38 cellular contexts compared by ENCODE assay signal in the genomic region with DNA sequence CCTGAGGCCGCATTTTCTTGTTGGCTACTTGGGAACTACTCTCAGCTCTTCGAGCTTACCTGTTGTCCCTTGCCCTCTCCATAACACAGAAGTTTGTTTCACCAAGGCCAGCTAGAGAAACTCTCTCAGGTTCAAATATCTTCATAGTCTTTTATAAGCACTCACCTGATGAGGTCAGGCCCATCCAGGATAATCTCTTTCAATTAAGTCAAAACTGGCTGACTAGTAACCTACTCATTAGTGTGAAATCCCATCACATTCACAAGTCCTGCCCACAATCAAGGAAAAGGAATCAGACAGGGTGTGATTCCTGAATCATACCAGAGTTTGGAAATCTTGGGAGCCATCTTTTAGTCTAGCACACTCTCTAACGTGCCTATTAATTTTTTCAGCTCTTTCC.
"Had no signal": no experiment of that assay in that cellular context is flagged by ENCODE, and none has a peak within 500 bp of the region (broad histone marks: within the 10 kb centered on the region; RNA-seq: fewer than 3 reads in every experiment).

No MANE protein-coding gene starts in this region.

- H3K27me3 ChIP-seq: adrenal gland, ascending aorta, body of pancreas, brain microvascular endothelial cell, breast epithelium, cardiac muscle cell had no signal

- H3K36me3 Mint-ChIP-seq: activated naive CD4-positive, alpha-beta T cell treated with anti-CD3 and anti-CD28 coated beads, Interleukin-2, amount 10 ng/mL, durations not matched to agents 7 days and 5 days; activated naive CD4-positive, alpha-beta T cell treated with anti-CD3 and anti-CD28 coated beads, Interleukin-2, amount 50 U/mL, for 24 hours; activated naive CD8-positive, alpha-beta T cell; activated naive CD8-positive, alpha-beta T cell treated with anti-CD3 and anti-CD28 coated beads for 36 hours; activated naive CD8-positive, alpha-beta T cell treated with anti-CD3 and anti-CD28 coated beads, Interleukin-2, amount 10 ng/mL, durations not matched to agents 7 days and 5 days; brain had no signal

- H3K4me3 ChIP-seq: adrenal gland, ascending aorta, body of pancreas, breast epithelium, cardiac muscle cell had no signal

- H3K27ac ChIP-seq: adrenal gland, ascending aorta, body of pancreas, brain microvascular endothelial cell, breast epithelium, cardiac muscle cell had no signal

- FAIRE-seq: astrocyte, bronchial epithelial cell had no signal

- H3K9me3 ChIP-seq: adrenal gland, ascending aorta, body of pancreas, breast epithelium had no signal

- ATAC-seq: activated naive CD4-positive, alpha-beta T cell treated with anti-CD3 and anti-CD28 coated beads, Interleukin-2, amount 50 U/mL, for 72 hours; activated naive CD8-positive, alpha-beta T cell treated with anti-CD3 and anti-CD28 coated beads, Interleukin-2, amount 50 U/mL, for 24 hours; activated T-cell treated with anti-CD3 and anti-CD28 coated beads, Interleukin-2, amount 50 U/mL, for 4 hours; activated T-cell treated with anti-CD3 and anti-CD28 coated beads, Interleukin-2, amount 50 U/mL, for 72 hours; activated T-helper 17 cell treated with anti-CD3 and anti-CD28 coated beads, Interleukin-2, amount 50 U/mL, for 72 hours; body of pancreas had no signal

- H3K4me1 Mint-ChIP-seq: activated naive CD4-positive, alpha-beta T cell treated with anti-CD3 and anti-CD28 coated beads, Interleukin-2, amount 10 ng/mL, durations not matched to agents 7 days and 5 days; activated naive CD4-positive, alpha-beta T cell treated with anti-CD3 and anti-CD28 coated beads, Interleukin-2, amount 50 U/mL, for 24 hours; activated naive CD8-positive, alpha-beta T cell treated with anti-CD3 and anti-CD28 coated beads for 36 hours; activated naive CD8-positive, alpha-beta T cell treated with anti-CD3 and anti-CD28 coated beads, Interleukin-2, amount 10 ng/mL, durations not matched to agents 7 days and 5 days; activated naive CD8-positive, alpha-beta T cell treated with anti-CD3 and anti-CD28 coated beads, Interleukin-2, amount 50 U/mL, for 24 hours; activated T-helper 17 cell treated with anti-CD3 and anti-CD28 coated beads, Interleukin-2, amount 50 U/mL, for 72 hours; brain; central memory CD8-positive, alpha-beta T cell had no signal

- H3K9me3 Mint-ChIP-seq: activated naive CD4-positive, alpha-beta T cell treated with anti-CD3 and anti-CD28 coated beads, Interleukin-2, amount 50 U/mL, for 24 hours; brain had no signal

- H3K27me3 Mint-ChIP-seq: activated naive CD4-positive, alpha-beta T cell treated with anti-CD3 and anti-CD28 coated beads, Interleukin-2, amount 10 ng/mL, durations not matched to agents 7 days and 5 days; activated naive CD4-positive, alpha-beta T cell treated with anti-CD3 and anti-CD28 coated beads, Interleukin-2, amount 50 U/mL, for 24 hours; activated naive CD8-positive, alpha-beta T cell; activated naive CD8-positive, alpha-beta T cell treated with anti-CD3 and anti-CD28 coated beads for 36 hours; activated naive CD8-positive, alpha-beta T cell treated with anti-CD3 and anti-CD28 coated beads, Interleukin-2, amount 10 ng/mL, durations not matched to agents 7 days and 5 days; activated naive CD8-positive, alpha-beta T cell treated with anti-CD3 and anti-CD28 coated beads, Interleukin-2, amount 50 U/mL, for 24 hours; activated T-cell treated with anti-CD3 and anti-CD28 coated beads, Interleukin-2, amount 50 U/mL, for 24 hours; activated T-helper 17 cell treated with anti-CD3 and anti-CD28 coated beads, Interleukin-2, amount 50 U/mL, for 72 hours; brain; central memory CD8-positive, alpha-beta T cell had no signal

- H3K4me3 Mint-ChIP-seq: activated naive CD4-positive, alpha-beta T cell treated with anti-CD3 and anti-CD28 coated beads for 36 hours; activated naive CD4-positive, alpha-beta T cell treated with anti-CD3 and anti-CD28 coated beads, Interleukin-2, amount 10 ng/mL, durations not matched to agents 7 days and 5 days; activated naive CD4-positive, alpha-beta T cell treated with anti-CD3 and anti-CD28 coated beads, Interleukin-2, amount 50 U/mL, for 24 hours; activated naive CD8-positive, alpha-beta T cell; activated naive CD8-positive, alpha-beta T cell treated with anti-CD3 and anti-CD28 coated beads for 36 hours; activated naive CD8-positive, alpha-beta T cell treated with anti-CD3 and anti-CD28 coated beads, Interleukin-2, amount 10 ng/mL, durations not matched to agents 7 days and 5 days; activated naive CD8-positive, alpha-beta T cell treated with anti-CD3 and anti-CD28 coated beads, Interleukin-2, amount 50 U/mL, for 24 hours; activated T-cell treated with anti-CD3 and anti-CD28 coated beads, Interleukin-2, amount 50 U/mL, for 24 hours; activated T-cell treated with anti-CD3 and anti-CD28 coated beads, Interleukin-2, amount 50 U/mL, for 4 hours; activated T-cell treated with anti-CD3 and anti-CD28 coated beads, Interleukin-2, amount 50 U/mL, for 72 hours; activated T-helper 17 cell treated with anti-CD3 and anti-CD28 coated beads, Interleukin-2, amount 50 U/mL, for 72 hours; brain; central memory CD8-positive, alpha-beta T cell had no signal

- H3K36me3 ChIP-seq: adrenal gland, ascending aorta, brain microvascular endothelial cell, breast epithelium, cardiac muscle cell had no signal

- H3K27ac Mint-ChIP-seq: activated naive CD4-positive, alpha-beta T cell treated with anti-CD3 and anti-CD28 coated beads for 36 hours; activated naive CD4-positive, alpha-beta T cell treated with anti-CD3 and anti-CD28 coated beads, Interleukin-2, amount 10 ng/mL, durations not matched to agents 7 days and 5 days; activated naive CD4-positive, alpha-beta T cell treated with anti-CD3 and anti-CD28 coated beads, Interleukin-2, amount 50 U/mL, for 24 hours; activated naive CD4-positive, alpha-beta T cell treated with anti-CD3 and anti-CD28 coated beads, Interleukin-2, amount 50 U/mL, for 72 hours; activated naive CD8-positive, alpha-beta T cell; activated naive CD8-positive, alpha-beta T cell treated with anti-CD3 and anti-CD28 coated beads for 36 hours; activated naive CD8-positive, alpha-beta T cell treated with anti-CD3 and anti-CD28 coated beads, Interleukin-2, amount 10 ng/mL, durations not matched to agents 7 days and 5 days; activated naive CD8-positive, alpha-beta T cell treated with anti-CD3 and anti-CD28 coated beads, Interleukin-2, amount 50 U/mL, for 24 hours; activated T-cell treated with anti-CD3 and anti-CD28 coated beads, Interleukin-2, amount 50 U/mL, for 24 hours; activated T-cell treated with anti-CD3 and anti-CD28 coated beads, Interleukin-2, amount 50 U/mL, for 72 hours; activated T-helper 17 cell treated with anti-CD3 and anti-CD28 coated beads, Interleukin-2, amount 50 U/mL, for 72 hours; activated T-helper 2 cell treated with anti-CD3 and anti-CD28 coated beads, Interferon-gamma antibody, Interleukin-2, Interleukin-4, amounts not matched to agents 10 μg/mL and 5 μg/mL and 100 μg/mL, durations not matched to agents 14 hours and 24 hours and 36 hours; brain had no signal

- DNase-seq: activated effector memory CD4-positive, alpha-beta T cell treated with anti-CD3 and anti-CD28 coated beads, Interleukin-2, amount 50 U/mL, for 16 hours; activated effector memory CD4-positive, alpha-beta T cell treated with Interleukin-2 at 50 U/mL for 16 hours; activated gamma-delta T cell; activated gamma-delta T cell treated with Interleukin-2 at 50 U/mL for 16 hours; activated naive CD4-positive, alpha-beta T cell; activated naive CD4-positive, alpha-beta T cell treated with anti-CD3 and anti-CD28 coated beads for 36 hours; activated naive CD4-positive, alpha-beta T cell treated with anti-CD3 and anti-CD28 coated beads, Interleukin-2, amount 10 ng/mL, durations not matched to agents 7 days and 5 days; activated naive CD4-positive, alpha-beta T cell treated with anti-CD3 and anti-CD28 coated beads, Interleukin-2, amount 50 U/mL, for 16 hours; activated naive CD4-positive, alpha-beta T cell treated with Interleukin-2 at 50 U/mL for 16 hours; activated naive CD8-positive, alpha-beta T cell treated with anti-CD3 and anti-CD28 coated beads for 36 hours; activated naive CD8-positive, alpha-beta T cell treated with anti-CD3 and anti-CD28 coated beads, Interleukin-2, amount 10 ng/mL, durations not matched to agents 7 days and 5 days; activated naive CD8-positive, alpha-beta T cell treated with anti-CD3 and anti-CD28 coated beads, Interleukin-2, amount 50 U/mL, for 24 hours; activated T-cell treated with anti-CD3 and anti-CD28 coated beads, Interleukin-2, amount 50 U/mL, for 24 hours; activated T-cell treated with anti-CD3 and anti-CD28 coated beads, Interleukin-2, amount 50 U/mL, for 4 hours; activated T-cell treated with anti-CD3 and anti-CD28 coated beads, Interleukin-2, amount 50 U/mL, for 48 hours; activated T-cell treated with anti-CD3 and anti-CD28 coated beads, Interleukin-2, amount 50 U/mL, for 72 hours; adrenal gland; amniotic stem cell; amygdala; anterior cingulate cortex; aorta; body of pancreas; brain microvascular endothelial cell; caudate nucleus; central memory CD4-positive, alpha-beta T cell; cerebellar nuclear complex had no signal

- H3K4me1 ChIP-seq: adrenal gland, ascending aorta, body of pancreas, breast epithelium had no signal
